Comparison of ENCODE assay signal across 25 cellular contexts in genomic region chr6:164690241-164690640, GRCh38.
"Had no signal": no experiment of that assay in that cellular context is flagged by ENCODE, and none has a peak within 500 bp of the region (broad histone marks: within the 10 kb centered on the region; RNA-seq: fewer than 3 reads in every experiment).

No MANE protein-coding gene starts in this region.

- H3K9ac ChIP-seq: SK-N-SH had no signal

- DNase-seq: activated CD4-positive, alpha-beta memory T cell treated with anti-CD3 and anti-CD28 coated beads for 36 hours; activated CD4-positive, alpha-beta T cell treated with anti-CD3 and anti-CD28 coated beads, Interleukin-2, amount 10 ng/mL, durations not matched to agents 7 days and 5 days; activated CD4-positive, CD25-positive, alpha-beta regulatory T cell; activated CD8-positive, alpha-beta memory T cell treated with anti-CD3 and anti-CD28 coated beads for 24 hours; activated effector memory CD4-positive, alpha-beta T cell treated with anti-CD3 and anti-CD28 coated beads, Interleukin-2, amount 50 U/mL, for 16 hours; activated naive CD4-positive, alpha-beta T cell treated with Interleukin-2 at 50 U/mL for 16 hours; activated T-cell treated with anti-CD3 and anti-CD28 coated beads, Interleukin-2, amount 50 U/mL, for 4 hours; body of pancreas; MG63; MV-4-11; NCI-H1092 treated with DMSO at 0.1 percent for 48 hours; NCI-H1417 treated with DMSO at 0.1 percent for 48 hours; NCI-H1694; NCI-H2029 treated with DMSO at 0.1 percent for 48 hours; NCI-H446 treated with DMSO at 0.1 percent for 48 hours; NCI-H526; NCI-H82; OCI-M1; RPMI8226; SK-N-SH; T-helper 1 cell had no signal

- H3K4me1 ChIP-seq: body of pancreas had no signal

- H3K9me3 ChIP-seq: body of pancreas, MG63, SK-N-SH had no signal

- H3K27ac Mint-ChIP-seq: activated CD4-positive, alpha-beta memory T cell treated with anti-CD3 and anti-CD28 coated beads for 36 hours; activated CD4-positive, alpha-beta T cell treated with anti-CD3 and anti-CD28 coated beads, Interleukin-2, amount 10 ng/mL, durations not matched to agents 7 days and 5 days; activated naive CD8-positive, alpha-beta T cell had no signal

- H3K4me3 ChIP-seq: body of pancreas, MG63 had no signal

- H3K36me3 Mint-ChIP-seq: activated CD4-positive, alpha-beta memory T cell treated with anti-CD3 and anti-CD28 coated beads for 36 hours; activated naive CD8-positive, alpha-beta T cell had no signal

- ATAC-seq: activated T-cell treated with anti-CD3 and anti-CD28 coated beads, Interleukin-2, amount 50 U/mL, for 4 hours; body of pancreas; Panc1; Right ventricle myocardium inferior had no signal

- H3K27ac ChIP-seq: body of pancreas, VCaP had no signal

- H3K27me3 ChIP-seq: body of pancreas, MG63 had no signal

- H3K36me3 ChIP-seq: MG63 had no signal

- H3K9me3 Mint-ChIP-seq: activated CD4-positive, alpha-beta memory T cell treated with anti-CD3 and anti-CD28 coated beads for 36 hours; activated T-cell treated with anti-CD3 and anti-CD28 coated beads, Interleukin-2, amount 50 U/mL, for 4 hours had no signal

- H3K4me2 ChIP-seq: SK-N-SH had no signal
